11 cellular contexts compared by ENCODE assay signal in the genomic region with DNA sequence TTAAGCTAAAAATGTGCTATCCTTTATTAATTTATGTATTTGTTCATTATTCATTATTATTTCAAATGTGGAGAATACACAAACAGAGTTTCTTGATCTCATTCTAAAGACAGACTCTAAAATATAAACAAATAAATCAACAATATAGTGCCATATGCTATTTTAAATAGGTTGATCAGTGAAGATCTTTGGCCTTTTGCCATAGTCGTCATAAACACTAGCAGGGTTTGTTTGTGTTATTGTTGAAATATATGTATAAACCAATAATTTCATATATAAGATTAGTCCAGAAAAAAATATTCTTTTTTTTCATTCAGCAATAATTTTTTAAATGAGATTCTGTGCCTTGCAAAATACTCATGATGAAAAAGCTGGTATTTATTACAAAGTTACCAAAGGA.
"Had no signal": no experiment of that assay in that cellular context is flagged by ENCODE, and none has a peak within 500 bp of the region (broad histone marks: within the 10 kb centered on the region; RNA-seq: fewer than 3 reads in every experiment).

No MANE protein-coding gene starts in this region.

- H3K4me3 ChIP-seq: GM23248, GM23338, HAP-1 had no signal

- H3K9me3 ChIP-seq: HAP-1 had no signal

- H3K27ac ChIP-seq: GM23248 had no signal

- H3K36me3 ChIP-seq: HAP-1 had no signal

- DNase-seq: GM23248, GOT3, H7, H9, HCEC 1CT, HFFc6 had no signal

- H3K4me2 ChIP-seq: GM23338 had no signal

- ATAC-seq: GM23338, HCT116 had no signal

- H3K4me1 ChIP-seq: HAP-1 had no signal

- H2AFZ ChIP-seq: GM23248, GM23338 had no signal

- FAIRE-seq: H1, H54 had no signal

- H3K9ac ChIP-seq: GM23248 had no signal
